In genomic region chr4:91113130-91113706, GRCh38 we compare ENCODE assay signal across 8 cellular contexts.
A peak's percentile ranks its signal among the peaks of the same experiment; 100 is the strongest.
DNase-seq lines count a peak whose midpoint lies in the region; ATAC-seq and TF ChIP-seq lines count a peak whose summit lies in the region.

No MANE protein-coding gene starts in this region.

- POLR2A ChIA-PET in CD4-positive, alpha-beta memory T cell (lab: Charles Lee; ENCODE audit: partially characterized antibody) = no interaction called here

- H3K9me3 Mint-ChIP-seq in CD4-positive, alpha-beta memory T cell = peaks cover 0 to 7% (median 3%) of the 10 kb centered on the region in 8 donors

- H3K27me3 ChIP-seq in CD4-positive, alpha-beta memory T cell (ENCODE audit: insufficient read depth, low read length) = no peaks in the 10 kb centered on the region

- no peak overlapping the region for H3K4me3 ChIP-seq in CD4-positive, alpha-beta memory T cell (ENCODE audit: low read length in 2 of 2)

- H3K27ac Mint-ChIP-seq in CD4-positive, alpha-beta memory T cell = no peak overlapping the region

- no peaks in the 10 kb centered on the region for H3K4me1 ChIP-seq in CD4-positive, alpha-beta memory T cell (ENCODE audit: insufficient read depth, low read length)

- ATAC-seq in HG03342 (IDR thresholded peaks at IDR 0.05; ENCODE audit: unreplicated experiment) = peak; percentile 55

- no peaks in the 10 kb centered on the region for H3K4me1 Mint-ChIP-seq in CD4-positive, alpha-beta memory T cell

- peak; percentile 52 for DNase-seq in amniotic epithelial cell (ENCODE audit: low read depth)
- DNase-seq in medulla oblongata (ENCODE audit: extremely low spot score) = peak; percentile 46
- no peak for DNase-seq in CD4-positive, alpha-beta memory T cell
- no peak for DNase-seq in posterior vena cava (ENCODE audit: low spot score)
- no peak for DNase-seq in GDM1 (lab: John Stamatoyannopoulos, UW)
- no peak for DNase-seq in activated CD8-positive, alpha-beta memory T cell treated with anti-CD3 and anti-CD28 coated beads, Interleukin-2, amount 50 U/mL, for 4 hours

- H3K27me3 Mint-ChIP-seq in CD4-positive, alpha-beta memory T cell = no peaks in the 10 kb centered on the region

- no peaks in the 10 kb centered on the region for H3K9me3 ChIP-seq in CD4-positive, alpha-beta memory T cell (ENCODE audit: control insufficient read depth in 1 of 2, low read length in 2 of 2)

- no peaks in the 10 kb centered on the region for H3K36me3 Mint-ChIP-seq in CD4-positive, alpha-beta memory T cell

- no peak overlapping the region for H3K4me3 Mint-ChIP-seq in CD4-positive, alpha-beta memory T cell

- H3K27ac ChIP-seq in CD4-positive, alpha-beta memory T cell (ENCODE audit: low read depth, low read length) = no peak overlapping the region

- no peaks in the 10 kb centered on the region for H3K36me3 ChIP-seq in CD4-positive, alpha-beta memory T cell (ENCODE audit: insufficient read depth, low read length)

- intact Hi-C loops in CD4-positive, alpha-beta memory T cell (cut with micrococcal nuclease) = no loop called here
- intact Hi-C loops in posterior vena cava (cut with DNase I) = no loop called here

- TF ChIP-seq CTCF in GM12872 (IDR thresholded peaks at IDR 0.05; ENCODE audit: insufficient read depth, low read depth, low read length) = peak; percentile 53

- CTCF ChIA-PET in CD4-positive, alpha-beta memory T cell (lab: Charles Lee; ENCODE audit: partially characterized antibody) = no interaction called here

Comparison
In these comparisons a context has a peak if more than half of its experiments do, and no peak if none do; other contexts are left out.
1. DNase-seq: peak in amniotic epithelial cell (single experiment) and medulla oblongata (single experiment); none in CD4-positive, alpha-beta memory T cell (0 of 5), posterior vena cava (single experiment), GDM1 (single experiment) and activated CD8-positive, alpha-beta memory T cell treated with anti-CD3 and anti-CD28 coated beads, Interleukin-2, amount 50 U/mL, for 4 hours (single experiment).